ENCODE assay signal across 8 cellular contexts in genomic region chr1:63674238-63674864, GRCh38.
DNase-seq lines count a peak whose midpoint lies in the region; ATAC-seq and TF ChIP-seq lines count a peak whose summit lies in the region.

No MANE protein-coding gene starts in this region.

- no peak for TF ChIP-seq POLR2A in sigmoid colon (IDR thresholded peaks at IDR 0.05)

- peak; percentile 72 for TF ChIP-seq CTCF in hepatocyte (IDR thresholded peaks at IDR 0.05; ENCODE audit: poor library complexity)
- TF ChIP-seq CTCF in sigmoid colon (IDR thresholded peaks at IDR 0.05): peak; percentile 57 to 70 (median 68)

- H2AFZ ChIP-seq in hepatocyte: no peak overlapping the region

- no peaks in the 10 kb centered on the region for H3K9me3 ChIP-seq in hepatocyte (ENCODE audit: low read depth)
- no peaks in the 10 kb centered on the region for H3K9me3 ChIP-seq in sigmoid colon
- no peaks in the 10 kb centered on the region for H3K9me3 ChIP-seq in T-helper 17 cell (ENCODE audit: control insufficient read depth, low read length, poor library complexity, severe bottlenecking)

- H3K79me2 ChIP-seq in hepatocyte: no peaks in the 10 kb centered on the region

- no peaks in the 10 kb centered on the region for H3K27me3 Mint-ChIP-seq in T-helper 17 cell

- H3K36me3 Mint-ChIP-seq in T-helper 17 cell (ENCODE audit: low read depth): no peaks in the 10 kb centered on the region

- 32% methylated on average over 9 of the region's 9 CpGs for whole genome bisulfite sequencing in hepatocyte (ENCODE audit: low lambda C conversion rate, missing lambda C conversion rate)
- 14 to 52% methylated on average over 9 of the region's 9 CpGs for WGBS in sigmoid colon, 2 donors

- H3K36me3 ChIP-seq in hepatocyte (replicated peaks; ENCODE audit: insufficient read depth, low read depth): no peaks in the 10 kb centered on the region
- no peaks in the 10 kb centered on the region for H3K36me3 ChIP-seq in sigmoid colon

- no peak overlapping the region for H3K4me3 Mint-ChIP-seq in T-helper 17 cell

- H3K4me1 ChIP-seq in hepatocyte (ENCODE audit: insufficient read depth) (peaks cover 7% of the 10 kb centered on the region), sigmoid colon (peaks cover 0 to 19% (median 12%) of the 10 kb centered on the region in 4 donors)

- peak overlapping the region; percentile 5 for H3K4me2 ChIP-seq in hepatocyte

- DNase-seq in GM04503 (ENCODE audit: low read depth): peak; percentile 46
- peak; percentile 87 for DNase-seq in H4 (ENCODE audit: low spot score)
- DNase-seq in NCI-H2029 treated with DMSO at 0.1 percent for 48 hours (lab: John Stamatoyannopoulos, UW): peak; percentile 90
- peak in 45 of 58 donors; percentile 1 to 70 (median 24) for DNase-seq in anterior cingulate cortex (lab: John Stamatoyannopoulos, UW)
- peak; percentile 88 for DNase-seq in hepatocyte (ENCODE audit: low spot score)
- DNase-seq in sigmoid colon: peak; percentile 96
- no peak for DNase-seq in T-helper 17 cell

- H3K27ac ChIP-seq in hepatocyte (peak overlapping the region; percentile 57), sigmoid colon (peak overlapping the region in 3 of 4 donors; percentile 1 to 61 (median 56))

- ATAC-seq in T-helper 17 cell (no peak), HG03280 (IDR thresholded peaks at IDR 0.05; ENCODE audit: unreplicated experiment) (no peak)

- H3K27me3 ChIP-seq in hepatocyte (no peaks in the 10 kb centered on the region), sigmoid colon (no peaks in the 10 kb centered on the region)

- intact Hi-C loops in sigmoid colon (cut with DNase I): loop anchor here (1.0 to 5.0 kb wide), 3 partner anchors 57 to 568 kb away; no protein-coding TSS in a partner anchor

- H3K4me1 Mint-ChIP-seq in T-helper 17 cell: peaks cover 3% of the 10 kb centered on the region

- no peaks in the 10 kb centered on the region for H3K9me2 ChIP-seq in hepatocyte (replicated peaks; ENCODE audit: insufficient read depth)

- no peak overlapping the region for H3K27ac Mint-ChIP-seq in T-helper 17 cell

- TF ChIP-seq EP300 in sigmoid colon (IDR thresholded peaks at IDR 0.05): no peak

- H3K4me3 ChIP-seq in hepatocyte (no peak overlapping the region), sigmoid colon (no peak overlapping the region)

- H4K20me1 ChIP-seq in hepatocyte (ENCODE audit: insufficient read depth, poor library complexity, severe bottlenecking): no peaks in the 10 kb centered on the region

Comparison
In these comparisons a context has a peak if more than half of its experiments do, and no peak if none do; other contexts are left out.
1. DNase-seq: peak in GM04503 (single experiment), H4 (single experiment), NCI-H2029 treated with DMSO at 0.1 percent for 48 hours (single experiment), anterior cingulate cortex (45 of 58), hepatocyte (single experiment) and sigmoid colon (single experiment); none in T-helper 17 cell (0 of 3).